ENCODE assay signal across 18 cellular contexts in the genomic region with DNA sequence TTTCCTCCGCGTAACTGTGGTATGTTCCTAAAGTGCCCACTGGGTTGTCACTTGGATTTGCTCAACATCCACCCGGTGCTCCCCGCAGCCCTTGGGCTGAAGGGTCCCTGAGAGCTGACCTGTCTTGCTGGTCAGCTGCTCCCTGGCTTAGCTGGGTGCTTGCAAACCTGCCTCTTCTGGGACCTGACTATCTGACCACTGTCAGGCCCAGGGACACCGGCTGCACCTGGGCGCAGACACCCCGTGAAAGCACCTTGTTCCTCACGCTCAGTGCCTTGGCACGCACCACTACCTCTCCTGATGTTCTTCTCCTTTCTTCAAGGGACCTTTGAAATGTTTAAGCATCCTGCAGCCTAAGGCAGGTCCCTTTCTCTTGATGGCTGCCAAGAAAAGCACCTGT. TPM values are rescaled to one million over a fixed set of nuclear protein-coding genes. Genes with fewer than 3 reads are reported as not detected.
DNase-seq lines count a peak whose midpoint lies in the region; ATAC-seq and TF ChIP-seq lines count a peak whose summit lies in the region.
"Had no signal": no experiment of that assay in that cellular context is flagged by ENCODE, and none has a peak within 500 bp of the region (broad histone marks: within the 10 kb centered on the region; RNA-seq: fewer than 3 reads in every experiment).

No MANE protein-coding gene starts in this region.

- peak; percentile 23 to 52 for ATAC-seq in natural killer cell treated with Interleukin-12 subunit alpha and Interleukin-12 subunit beta and Interleukin-15 and Interleukin-18, amount 100 ng/mL, for 72 hours
- no peak for ATAC-seq in natural killer cell
- ATAC-seq in stimulated activated memory B cell treated with anti-CD40 and anti-IgM and Interleukin-4, amounts not matched to agents 10 μg/mL and 1 μg/mL and 100 μg/mL, for 72 hours, result peak; percentile 48
- ATAC-seq: CD8-positive, alpha-beta T cell; HCT116 had no signal

- H3K27me3 ChIP-seq in mesenchymal stem cell (ENCODE audit: control insufficient read depth in 1 of 2, insufficient read depth in 1 of 2, low read length in 2 of 2), result peaks cover 18 to 36% of the 10 kb centered on the region in 2 experiments
- H3K27me3 ChIP-seq: BLaER1 had no signal

- no peak overlapping the region for H3K4ac ChIP-seq in mesenchymal stem cell (ENCODE audit: low read depth in 1 of 2, low read length in 2 of 2)

- no peak overlapping the region for H4K91ac ChIP-seq in mesenchymal stem cell (ENCODE audit: low read length)

- no peak overlapping the region for H3K18ac ChIP-seq in mesenchymal stem cell (ENCODE audit: low read depth in 1 of 2, low read length in 2 of 2)

- no peak overlapping the region for H3K4me2 ChIP-seq in mesenchymal stem cell (ENCODE audit: low read length, poor library complexity, severe bottlenecking)
- H3K4me2 ChIP-seq: BLaER1 had no signal

- peaks cover 0 to 19% of the 10 kb centered on the region in 2 donors for H3K27me3 Mint-ChIP-seq in natural killer cell treated with Interleukin-12 subunit alpha and Interleukin-12 subunit beta and Interleukin-15 and Interleukin-18, amount 100 ng/mL, for 72 hours
- peaks cover 5 to 9% of the 10 kb centered on the region in 2 donors for H3K27me3 Mint-ChIP-seq in natural killer cell (ENCODE audit: low read depth in 2 of 2)
- H3K27me3 Mint-ChIP-seq in stimulated activated memory B cell treated with anti-CD40 and anti-IgM and Interleukin-4, amounts not matched to agents 10 μg/mL and 1 μg/mL and 100 μg/mL, for 72 hours, result peaks cover 60% of the 10 kb centered on the region
- H3K27me3 Mint-ChIP-seq: CD4-positive, CD25-positive, alpha-beta regulatory T cell had no signal

- no peak overlapping the region for H3K14ac ChIP-seq in mesenchymal stem cell (ENCODE audit: low read length in 2 of 2)

- H4K8ac ChIP-seq in mesenchymal stem cell (ENCODE audit: low read length), result no peak overlapping the region

- intact Hi-C loops in natural killer cell (cut with micrococcal nuclease), result no loop called here

- TF ChIP-seq CTCF in natural killer cell (IDR thresholded peaks at IDR 0.05), result no peak

- peak overlapping the region in 1 of 2 donors; percentile 50 for H3K27ac Mint-ChIP-seq in natural killer cell treated with Interleukin-12 subunit alpha and Interleukin-12 subunit beta and Interleukin-15 and Interleukin-18, amount 100 ng/mL, for 72 hours
- no peak overlapping the region for H3K27ac Mint-ChIP-seq in natural killer cell
- H3K27ac Mint-ChIP-seq in stimulated activated memory B cell treated with anti-CD40 and anti-IgM and Interleukin-4, amounts not matched to agents 10 μg/mL and 1 μg/mL and 100 μg/mL, for 72 hours, result peak overlapping the region; percentile 17
- H3K27ac Mint-ChIP-seq: B cell; CD8-positive, alpha-beta T cell; H9 had no signal

- no peaks in the 10 kb centered on the region for H3K36me3 Mint-ChIP-seq in natural killer cell treated with Interleukin-12 subunit alpha and Interleukin-12 subunit beta and Interleukin-15 and Interleukin-18, amount 100 ng/mL, for 72 hours
- H3K36me3 Mint-ChIP-seq in natural killer cell, result no peaks in the 10 kb centered on the region
- no peaks in the 10 kb centered on the region for H3K36me3 Mint-ChIP-seq in stimulated activated memory B cell treated with anti-CD40 and anti-IgM and Interleukin-4, amounts not matched to agents 10 μg/mL and 1 μg/mL and 100 μg/mL, for 72 hours
- H3K36me3 Mint-ChIP-seq: CD4-positive, CD25-positive, alpha-beta regulatory T cell; CD8-positive, alpha-beta T cell had no signal

- no peak overlapping the region for H2BK12ac ChIP-seq in mesenchymal stem cell (ENCODE audit: low read length in 2 of 2)

- H3K23ac ChIP-seq in mesenchymal stem cell (ENCODE audit: low read length in 2 of 2), result no peak overlapping the region

- H3K9me3 Mint-ChIP-seq in natural killer cell treated with Interleukin-12 subunit alpha and Interleukin-12 subunit beta and Interleukin-15 and Interleukin-18, amount 100 ng/mL, for 72 hours, result no peaks in the 10 kb centered on the region
- no peaks in the 10 kb centered on the region for H3K9me3 Mint-ChIP-seq in natural killer cell
- H3K9me3 Mint-ChIP-seq in stimulated activated memory B cell treated with anti-CD40 and anti-IgM and Interleukin-4, amounts not matched to agents 10 μg/mL and 1 μg/mL and 100 μg/mL, for 72 hours, result no peaks in the 10 kb centered on the region
- H3K9me3 Mint-ChIP-seq: CD4-positive, CD25-positive, alpha-beta regulatory T cell; CD8-positive, alpha-beta T cell had no signal

- H3K9me3 ChIP-seq in mesenchymal stem cell (ENCODE audit: control insufficient read depth, low read length), result no peaks in the 10 kb centered on the region
- H3K9me3 ChIP-seq: BLaER1, Caco-2 had no signal

- no peak overlapping the region for H3K4me3 Mint-ChIP-seq in natural killer cell treated with Interleukin-12 subunit alpha and Interleukin-12 subunit beta and Interleukin-15 and Interleukin-18, amount 100 ng/mL, for 72 hours
- no peak overlapping the region for H3K4me3 Mint-ChIP-seq in natural killer cell
- H3K4me3 Mint-ChIP-seq in stimulated activated memory B cell treated with anti-CD40 and anti-IgM and Interleukin-4, amounts not matched to agents 10 μg/mL and 1 μg/mL and 100 μg/mL, for 72 hours, result no peak overlapping the region
- H3K4me3 Mint-ChIP-seq: B cell; CD4-positive, CD25-positive, alpha-beta regulatory T cell; CD8-positive, alpha-beta T cell; H9 had no signal

- no peaks in the 10 kb centered on the region for H3K79me1 ChIP-seq in mesenchymal stem cell (replicated peaks; ENCODE audit: low read length, poor library complexity, severe bottlenecking)

- H3K4me1 Mint-ChIP-seq in natural killer cell treated with Interleukin-12 subunit alpha and Interleukin-12 subunit beta and Interleukin-15 and Interleukin-18, amount 100 ng/mL, for 72 hours (ENCODE audit: low read depth in 2 of 2), result peaks cover 0 to 2% of the 10 kb centered on the region in 2 donors
- peaks cover 0 to 4% of the 10 kb centered on the region in 2 donors for H3K4me1 Mint-ChIP-seq in natural killer cell
- peaks cover 9% of the 10 kb centered on the region for H3K4me1 Mint-ChIP-seq in stimulated activated memory B cell treated with anti-CD40 and anti-IgM and Interleukin-4, amounts not matched to agents 10 μg/mL and 1 μg/mL and 100 μg/mL, for 72 hours
- H3K4me1 Mint-ChIP-seq: B cell; CD4-positive, CD25-positive, alpha-beta regulatory T cell had no signal

- no peak overlapping the region for H2AFZ ChIP-seq in mesenchymal stem cell (ENCODE audit: low read depth, low read length)
- H2AFZ ChIP-seq: GM23248 had no signal

- no peak overlapping the region for H3K9ac ChIP-seq in mesenchymal stem cell (ENCODE audit: low read length)
- H3K9ac ChIP-seq: BLaER1, GM23248 had no signal

- no peak overlapping the region for H2BK120ac ChIP-seq in mesenchymal stem cell (ENCODE audit: low read depth, low read length)

- H3K4me3 ChIP-seq in mesenchymal stem cell (ENCODE audit: insufficient read depth in 1 of 2, low read depth in 1 of 2, low read length in 2 of 2), result no peak overlapping the region
- H3K4me3 ChIP-seq: BLaER1, GM23248 had no signal

- WGBS in mesenchymal stem cell, result 94% methylated on average over 9 of the region's 9 CpGs

- peaks cover 0 to 3% of the 10 kb centered on the region in 2 experiments for H3K36me3 ChIP-seq in mesenchymal stem cell (ENCODE audit: control insufficient read depth in 1 of 2, insufficient read depth in 2 of 2, low read depth in 1 of 2, low read length in 2 of 2)
- H3K36me3 ChIP-seq: BLaER1 had no signal

- no peaks in the 10 kb centered on the region for H3K4me1 ChIP-seq in mesenchymal stem cell (ENCODE audit: control insufficient read depth, insufficient read depth, low read depth, low read length)
- H3K4me1 ChIP-seq: Caco-2 had no signal

- peak overlapping the region; percentile 65 for H2BK15ac ChIP-seq in mesenchymal stem cell (ENCODE audit: low read depth, poor library complexity, severe bottlenecking)

- no peak for DNase-seq in natural killer cell treated with Interleukin-12 subunit alpha and Interleukin-12 subunit beta and Interleukin-15 and Interleukin-18, amount 100 ng/mL, for 72 hours (ENCODE audit: low spot score)
- DNase-seq in natural killer cell (no peak), mesenchymal stem cell (no peak), NCI-H1105 treated with DMSO at 0.1 percent for 48 hours (lab: John Stamatoyannopoulos, UW) (no peak), NCI-H82 treated with DMSO at 0.1 percent for 48 hours (lab: John Stamatoyannopoulos, UW; ENCODE audit: unreplicated experiment) (no peak)
- DNase-seq: Caco-2; CD4-positive, CD25-positive, alpha-beta regulatory T cell; CD8-positive, alpha-beta T cell; DMS153; DND-41; GM23248; H9 had no signal

- no peak overlapping the region for H2BK5ac ChIP-seq in mesenchymal stem cell (ENCODE audit: low read depth, low read length, poor library complexity, severe bottlenecking)

- no peak overlapping the region for H3K27ac ChIP-seq in mesenchymal stem cell (ENCODE audit: low read length, poor library complexity, severe bottlenecking)
- H3K27ac ChIP-seq: 22Rv1, BLaER1, C4-2B, GM23248 had no signal

- H2AK5ac ChIP-seq in mesenchymal stem cell (ENCODE audit: low read length, severe bottlenecking), result no peak overlapping the region

RNA-seq across cellular contexts. Expression of a gene that starts 26.6 kb away (rescaled TPM):
- total RNA-seq in natural killer cell treated with Interleukin-12 subunit alpha and Interleukin-12 subunit beta and Interleukin-15 and Interleukin-18, amount 100 ng/mL, for 72 hours, result 100 to 1,000 TPM; 130 to 242 TPM
- 10 to 100 TPM; 75.5 to 95.4 (median 90.2) TPM for total RNA-seq in natural killer cell
- 19.0 TPM for polyA plus RNA-seq in mesenchymal stem cell (2013, experiment 1 of 2)
- 18.3 TPM for polyA plus RNA-seq in mesenchymal stem cell (2013, experiment 2 of 2)

RNA-seq across cellular contexts. Expression of a gene that starts 30.1 kb away (rescaled TPM):
- 100 to 1,000 TPM; 123 to 160 TPM for total RNA-seq in natural killer cell treated with Interleukin-12 subunit alpha and Interleukin-12 subunit beta and Interleukin-15 and Interleukin-18, amount 100 ng/mL, for 72 hours
- 10 to 100 TPM; 53.9 to 99.6 (median 72.5) TPM for total RNA-seq in natural killer cell
- 33.3 TPM for polyA plus RNA-seq in mesenchymal stem cell (2013, experiment 1 of 2)
- 29.9 TPM for polyA plus RNA-seq in mesenchymal stem cell (2013, experiment 2 of 2)

Comparison
In these comparisons a context has a peak if more than half of its experiments do, and no peak if none do; other contexts are left out.
1. ATAC-seq: peak in natural killer cell treated with Interleukin-12 subunit alpha and Interleukin-12 subunit beta and Interleukin-15 and Interleukin-18, amount 100 ng/mL, for 72 hours (2 of 2) and stimulated activated memory B cell treated with anti-CD40 and anti-IgM and Interleukin-4, amounts not matched to agents 10 μg/mL and 1 μg/mL and 100 μg/mL, for 72 hours (single experiment); none in natural killer cell (0 of 3).